23 cellular contexts compared by ENCODE assay signal in genomic region chr16:86455116-86455515, GRCh38. TPM values are rescaled to one million over a fixed set of nuclear protein-coding genes. Genes with fewer than 3 reads are reported as not detected.
DNase-seq lines count a peak whose midpoint lies in the region; ATAC-seq and TF ChIP-seq lines count a peak whose summit lies in the region.
"Had no signal": no experiment of that assay in that cellular context is flagged by ENCODE, and none has a peak within 500 bp of the region (broad histone marks: within the 10 kb centered on the region; RNA-seq: fewer than 3 reads in every experiment).

No MANE protein-coding gene starts in this region.

- no peak overlapping the region for H3K27ac ChIP-seq in vagina
- H3K27ac ChIP-seq in CD8-positive, alpha-beta T cell (ENCODE audit: low read depth, low read length), result no peak overlapping the region
- H3K27ac ChIP-seq: skin epidermis had no signal

- TF ChIP-seq POLR2A in vagina (IDR thresholded peaks at IDR 0.05), result no peak

- no peaks in the 10 kb centered on the region for H3K4me1 Mint-ChIP-seq in CD8-positive, alpha-beta T cell (ENCODE audit: low read depth)
- H3K4me1 Mint-ChIP-seq: CD8-positive, alpha-beta memory T cell; T-helper 17 cell had no signal

- DNase-seq in AG04449 (ENCODE audit: low read depth, low spot score), result peak; percentile 75
- DNase-seq in GM04504 (ENCODE audit: low read depth), result peak; percentile 83
- DNase-seq in amniotic stem cell (lab: John Stamatoyannopoulos, UW), result peak; percentile 46
- DNase-seq in fibroblast of the aortic adventitia (ENCODE audit: low read depth), result peak; percentile 72
- DNase-seq in vagina (ENCODE audit: extremely low spot score in 2 of 2), result no peak
- no peak for DNase-seq in CD1c-positive myeloid dendritic cell (ENCODE audit: extremely low spot score)
- DNase-seq in medulla oblongata (ENCODE audit: extremely low spot score), result no peak
- DNase-seq in CD8-positive, alpha-beta T cell, result no peak
- DNase-seq: activated CD4-positive, alpha-beta T cell treated with anti-CD3 and anti-CD28 coated beads, Interleukin-2, amount 50 U/mL, for 4 hours; activated naive CD4-positive, alpha-beta T cell; CD8-positive, alpha-beta memory T cell; cortex of kidney; DMS53; naive thymus-derived CD8-positive, alpha-beta T cell; NCI-H1436 treated with DMSO at 0.1 percent for 48 hours; NCI-H69; SIG-M5; stimulated activated CD4-positive, alpha-beta T cell treated with anti-CD3 and anti-CD28 coated beads, Interleukin-4, amount 100 ng/mL, for 1 hour; T-helper 17 cell had no signal

- intact Hi-C loops in vagina (cut with DNase I), result no loop called here
- intact Hi-C loops in CD8-positive, alpha-beta T cell (cut with DNase I, micrococcal nuclease), result no loop called here

- no peaks in the 10 kb centered on the region for H3K9me3 Mint-ChIP-seq in CD8-positive, alpha-beta T cell

- H3K27me3 ChIP-seq in vagina, result no peaks in the 10 kb centered on the region
- no peaks in the 10 kb centered on the region for H3K27me3 ChIP-seq in CD8-positive, alpha-beta T cell (ENCODE audit: insufficient read depth, low read length)
- H3K27me3 ChIP-seq: gastroesophageal sphincter had no signal

- H3K4me3 Mint-ChIP-seq in CD8-positive, alpha-beta T cell, result no peak overlapping the region
- H3K4me3 Mint-ChIP-seq: brain; CD8-positive, alpha-beta memory T cell; naive thymus-derived CD8-positive, alpha-beta T cell; T-helper 17 cell had no signal

- H3K9me3 ChIP-seq in vagina, result no peaks in the 10 kb centered on the region
- no peaks in the 10 kb centered on the region for H3K9me3 ChIP-seq in CD8-positive, alpha-beta T cell (ENCODE audit: low read length)
- H3K9me3 ChIP-seq: gastroesophageal sphincter had no signal

- no peak for ATAC-seq in CD8-positive, alpha-beta T cell
- ATAC-seq: gastroesophageal sphincter; naive thymus-derived CD8-positive, alpha-beta T cell; T-helper 17 cell had no signal

- H3K27me3 Mint-ChIP-seq in CD8-positive, alpha-beta T cell (ENCODE audit: low read depth), result peaks cover 14% of the 10 kb centered on the region

- TF ChIP-seq CTCF in AG04449 (IDR thresholded peaks at IDR 0.05; ENCODE audit: insufficient read depth, low read length, missing control alignments), result no peak
- no peak for TF ChIP-seq CTCF in fibroblast of the aortic adventitia (IDR thresholded peaks at IDR 0.05; ENCODE audit: insufficient read depth, low read length)
- no peak for TF ChIP-seq CTCF in vagina (IDR thresholded peaks at IDR 0.05)
- TF ChIP-seq CTCF in CD8-positive, alpha-beta T cell (IDR thresholded peaks at IDR 0.05), result no peak

- H3K4me3 ChIP-seq in AG04449 (ENCODE audit: low read depth, low read length), result no peak overlapping the region
- H3K4me3 ChIP-seq in fibroblast of the aortic adventitia (ENCODE audit: low read depth, low read length), result no peak overlapping the region
- H3K4me3 ChIP-seq in vagina, result no peak overlapping the region
- no peak overlapping the region for H3K4me3 ChIP-seq in CD8-positive, alpha-beta T cell (ENCODE audit: low read depth, low read length)
- H3K4me3 ChIP-seq: gastroesophageal sphincter, skin epidermis had no signal

- no peaks in the 10 kb centered on the region for H3K4me1 ChIP-seq in vagina
- no peaks in the 10 kb centered on the region for H3K4me1 ChIP-seq in CD8-positive, alpha-beta T cell (ENCODE audit: insufficient read depth, low read length)

- CTCF ChIA-PET in AG04449 (lab: Yijun Ruan, JAX), result interaction anchor here (1.0 kb wide), 1 partner anchor 13 kb away, joined by 3 read pairs; no protein-coding TSS in a partner anchor
- CTCF ChIA-PET in CD8-positive, alpha-beta T cell (lab: Charles Lee), result interaction anchor here (0.7 kb wide), 1 partner anchor 207 kb away, joined by 4 read pairs; no protein-coding TSS in a partner anchor

- no peaks in the 10 kb centered on the region for H3K36me3 Mint-ChIP-seq in CD8-positive, alpha-beta T cell
- H3K36me3 Mint-ChIP-seq: brain; CD8-positive, alpha-beta memory T cell had no signal

- H3K27ac Mint-ChIP-seq in CD8-positive, alpha-beta T cell, result no peak overlapping the region
- H3K27ac Mint-ChIP-seq: brain; CD8-positive, alpha-beta memory T cell; naive thymus-derived CD8-positive, alpha-beta T cell; T-helper 17 cell had no signal

- H3K36me3 ChIP-seq in vagina, result no peaks in the 10 kb centered on the region
- H3K36me3 ChIP-seq in CD8-positive, alpha-beta T cell (ENCODE audit: insufficient read depth, low read length), result no peaks in the 10 kb centered on the region
- H3K36me3 ChIP-seq: gastroesophageal sphincter had no signal

- POLR2A ChIA-PET in AG04449 (lab: Yijun Ruan, JAX), result interaction anchor here (0.9 kb wide), 1 partner anchor 18 kb away, joined by 4 read pairs; no protein-coding TSS in a partner anchor
- POLR2A ChIA-PET in CD8-positive, alpha-beta T cell (lab: Charles Lee), result no interaction called here

RNA-seq across cellular contexts. Expression of gene FOXF1, which starts 55.2 kb away (rescaled TPM):
- total RNA-seq in fibroblast of the aortic adventitia (ENCODE audit: low replicate concordance) (1.6 and 3.0 TPM in 2 replicates), vagina (26.0 TPM)
- total RNA-seq in CD8-positive, alpha-beta T cell, result not detected
- total RNA-seq: A673; CD8-positive, alpha-beta memory T cell; naive thymus-derived CD8-positive, alpha-beta T cell; T-helper 17 cell had no signal

Comparison
In these comparisons a context has a peak if more than half of its experiments do, and no peak if none do; other contexts are left out.
1. DNase-seq: peak in AG04449 (single experiment), GM04504 (single experiment), amniotic stem cell (single experiment) and fibroblast of the aortic adventitia (single experiment); none in vagina (0 of 2), CD1c-positive myeloid dendritic cell (single experiment), medulla oblongata (single experiment) and CD8-positive, alpha-beta T cell (0 of 7).